ENCODE assay signal across 7 cellular contexts in the genomic region with DNA sequence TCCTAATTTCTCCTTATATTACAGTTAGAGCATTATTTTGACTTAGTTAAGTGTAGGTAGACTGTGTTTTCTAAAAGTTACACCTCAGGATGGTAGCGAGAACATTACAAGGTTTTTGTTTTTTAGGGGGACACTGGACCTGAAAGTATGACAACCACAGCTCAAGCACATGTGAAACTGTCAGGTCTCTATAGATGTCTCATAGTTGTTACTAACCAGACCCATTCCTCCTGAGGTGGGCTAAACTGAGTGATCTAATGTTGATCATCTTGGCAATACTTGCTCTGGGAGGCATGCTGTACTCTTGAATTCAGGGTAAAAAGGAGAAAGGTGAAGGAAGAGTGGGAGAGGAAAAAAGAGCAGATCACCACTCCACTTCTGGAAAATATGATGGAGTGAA.
"Had no signal": no experiment of that assay in that cellular context is flagged by ENCODE, and none has a peak within 500 bp of the region (broad histone marks: within the 10 kb centered on the region; RNA-seq: fewer than 3 reads in every experiment).

No MANE protein-coding gene starts in this region.

- H3K4me3 ChIP-seq: GM23338, K562 had no signal

- H3K4me1 Mint-ChIP-seq: GM23338, H9 had no signal

- H3K27ac ChIP-seq: HL-60 had no signal

- ATAC-seq: GM23338, K562 had no signal

- H2AFZ ChIP-seq: GM23338 had no signal

- H3K4me2 ChIP-seq: GM23338 had no signal

- DNase-seq: H9, HCEC 1CT, IMR-90, KG1 had no signal

- H3K27ac Mint-ChIP-seq: GM23338, H9 had no signal

- H3K4me3 Mint-ChIP-seq: GM23338, H9 had no signal
